In genomic region chr10:48518412-48518811, GRCh38 we compare ENCODE assay signal across 2 cellular contexts.
TF ChIP-seq lines count a peak whose summit lies in the region.

No MANE protein-coding gene starts in this region.

TF ChIP-seq in GM12891, 5 proteins besides CTCF, POLR2A, EP300 and RAD21:
- TF ChIP-seq SPI1 (IDR thresholded peaks at IDR 0.05; ENCODE audit: low read depth, low read length): no peak
- no peak for TF ChIP-seq POU2F2 (IDR thresholded peaks at IDR 0.05; ENCODE audit: low read depth, low read length)
- TF ChIP-seq TAF1 (IDR thresholded peaks at IDR 0.05; ENCODE audit: low read depth, low read length): no peak
- no peak for TF ChIP-seq PAX5 (IDR thresholded peaks at IDR 0.05; ENCODE audit: insufficient read depth, low read length, severe bottlenecking)
- no peak for TF ChIP-seq POLR2AphosphoS5 (IDR thresholded peaks at IDR 0.05; ENCODE audit: low read depth, low read length)
TF ChIP-seq in GM12891: peak in this region for 0.

TF ChIP-seq in GM12878, 131 proteins besides CTCF, POLR2A, EP300 and RAD21 (continued from another document):
- TF ChIP-seq PML (IDR thresholded peaks at IDR 0.05; ENCODE audit: low read length): no peak
- no peak for TF ChIP-seq MEF2B (IDR thresholded peaks at IDR 0.05; ENCODE audit: partially characterized antibody, poor library complexity, severe bottlenecking)
- no peak for TF ChIP-seq ATF2 (IDR thresholded peaks at IDR 0.05; ENCODE audit: low read length)
- no peak for TF ChIP-seq ZBED1 (IDR thresholded peaks at IDR 0.05; ENCODE audit: borderline replicate concordance)
- TF ChIP-seq NFIC (IDR thresholded peaks at IDR 0.05; ENCODE audit: low read depth, low read length): no peak
- TF ChIP-seq SMAD5 (IDR thresholded peaks at IDR 0.05; ENCODE audit: low read depth): no peak
- TF ChIP-seq SIX5 (IDR thresholded peaks at IDR 0.05; ENCODE audit: low read depth, low read length, severe bottlenecking): no peak
